Comparison of ENCODE assay signal across 2 cellular contexts in genomic region chr19:44904426-44904994, GRCh38.
TF ChIP-seq lines count a peak whose summit lies in the region.

No MANE protein-coding gene starts in this region.

TF ChIP-seq in WTC11, 78 proteins besides CTCF, POLR2A, EP300 and RAD21 (continued from another document and continues in another):
- TF ChIP-seq SOX15 (CRISPR knock-in tag; IDR thresholded peaks at IDR 0.05) (no peak), ATF2 (CRISPR knock-in tag; IDR thresholded peaks at IDR 0.05; ENCODE audit: borderline replicate concordance, low read depth) (no peak), MYBL2 (CRISPR knock-in tag; IDR thresholded peaks at IDR 0.05) (no peak), ZNF416 (CRISPR knock-in tag; IDR thresholded peaks at IDR 0.05) (no peak), GABPB1 (CRISPR knock-in tag; IDR thresholded peaks at IDR 0.05) (0 out of 2 replicates have a peak, but pooled peaks have one; percentile 11), MLX (CRISPR knock-in tag; IDR thresholded peaks at IDR 0.05) (no peak), JAZF1 (CRISPR knock-in tag; IDR thresholded peaks at IDR 0.05) (no peak), ELF4 (CRISPR knock-in tag; IDR thresholded peaks at IDR 0.05; ENCODE audit: low read depth) (no peak), PRRX2 (CRISPR knock-in tag; IDR thresholded peaks at IDR 0.05) (no peak), ZNF121 (CRISPR knock-in tag; IDR thresholded peaks at IDR 0.05) (no peak)
- TF ChIP-seq, protein P1, sequence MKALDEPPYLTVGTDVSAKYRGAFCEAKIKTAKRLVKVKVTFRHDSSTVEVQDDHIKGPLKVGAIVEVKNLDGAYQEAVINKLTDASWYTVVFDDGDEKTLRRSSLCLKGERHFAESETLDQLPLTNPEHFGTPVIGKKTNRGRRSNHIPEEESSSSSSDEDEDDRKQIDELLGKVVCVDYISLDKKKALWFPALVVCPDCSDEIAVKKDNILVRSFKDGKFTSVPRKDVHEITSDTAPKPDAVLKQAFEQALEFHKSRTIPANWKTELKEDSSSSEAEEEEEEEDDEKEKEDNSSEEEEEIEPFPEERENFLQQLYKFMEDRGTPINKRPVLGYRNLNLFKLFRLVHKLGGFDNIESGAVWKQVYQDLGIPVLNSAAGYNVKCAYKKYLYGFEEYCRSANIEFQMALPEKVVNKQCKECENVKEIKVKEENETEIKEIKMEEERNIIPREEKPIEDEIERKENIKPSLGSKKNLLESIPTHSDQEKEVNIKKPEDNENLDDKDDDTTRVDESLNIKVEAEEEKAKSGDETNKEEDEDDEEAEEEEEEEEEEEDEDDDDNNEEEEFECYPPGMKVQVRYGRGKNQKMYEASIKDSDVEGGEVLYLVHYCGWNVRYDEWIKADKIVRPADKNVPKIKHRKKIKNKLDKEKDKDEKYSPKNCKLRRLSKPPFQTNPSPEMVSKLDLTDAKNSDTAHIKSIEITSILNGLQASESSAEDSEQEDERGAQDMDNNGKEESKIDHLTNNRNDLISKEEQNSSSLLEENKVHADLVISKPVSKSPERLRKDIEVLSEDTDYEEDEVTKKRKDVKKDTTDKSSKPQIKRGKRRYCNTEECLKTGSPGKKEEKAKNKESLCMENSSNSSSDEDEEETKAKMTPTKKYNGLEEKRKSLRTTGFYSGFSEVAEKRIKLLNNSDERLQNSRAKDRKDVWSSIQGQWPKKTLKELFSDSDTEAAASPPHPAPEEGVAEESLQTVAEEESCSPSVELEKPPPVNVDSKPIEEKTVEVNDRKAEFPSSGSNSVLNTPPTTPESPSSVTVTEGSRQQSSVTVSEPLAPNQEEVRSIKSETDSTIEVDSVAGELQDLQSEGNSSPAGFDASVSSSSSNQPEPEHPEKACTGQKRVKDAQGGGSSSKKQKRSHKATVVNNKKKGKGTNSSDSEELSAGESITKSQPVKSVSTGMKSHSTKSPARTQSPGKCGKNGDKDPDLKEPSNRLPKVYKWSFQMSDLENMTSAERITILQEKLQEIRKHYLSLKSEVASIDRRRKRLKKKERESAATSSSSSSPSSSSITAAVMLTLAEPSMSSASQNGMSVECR (CRISPR knock-in tag; IDR thresholded peaks at IDR 0.05; ENCODE audit: borderline replicate concordance): no peak
- TF ChIP-seq, protein P2, sequence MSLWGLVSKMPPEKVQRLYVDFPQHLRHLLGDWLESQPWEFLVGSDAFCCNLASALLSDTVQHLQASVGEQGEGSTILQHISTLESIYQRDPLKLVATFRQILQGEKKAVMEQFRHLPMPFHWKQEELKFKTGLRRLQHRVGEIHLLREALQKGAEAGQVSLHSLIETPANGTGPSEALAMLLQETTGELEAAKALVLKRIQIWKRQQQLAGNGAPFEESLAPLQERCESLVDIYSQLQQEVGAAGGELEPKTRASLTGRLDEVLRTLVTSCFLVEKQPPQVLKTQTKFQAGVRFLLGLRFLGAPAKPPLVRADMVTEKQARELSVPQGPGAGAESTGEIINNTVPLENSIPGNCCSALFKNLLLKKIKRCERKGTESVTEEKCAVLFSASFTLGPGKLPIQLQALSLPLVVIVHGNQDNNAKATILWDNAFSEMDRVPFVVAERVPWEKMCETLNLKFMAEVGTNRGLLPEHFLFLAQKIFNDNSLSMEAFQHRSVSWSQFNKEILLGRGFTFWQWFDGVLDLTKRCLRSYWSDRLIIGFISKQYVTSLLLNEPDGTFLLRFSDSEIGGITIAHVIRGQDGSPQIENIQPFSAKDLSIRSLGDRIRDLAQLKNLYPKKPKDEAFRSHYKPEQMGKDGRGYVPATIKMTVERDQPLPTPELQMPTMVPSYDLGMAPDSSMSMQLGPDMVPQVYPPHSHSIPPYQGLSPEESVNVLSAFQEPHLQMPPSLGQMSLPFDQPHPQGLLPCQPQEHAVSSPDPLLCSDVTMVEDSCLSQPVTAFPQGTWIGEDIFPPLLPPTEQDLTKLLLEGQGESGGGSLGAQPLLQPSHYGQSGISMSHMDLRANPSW (CRISPR knock-in tag; conservative IDR thresholded peaks at IDR 0.05; ENCODE audit: low read depth): no peak

TF ChIP-seq in HepG2, 621 proteins besides CTCF, POLR2A, EP300 and RAD21 (continued from another document and continues in another):
- TF ChIP-seq ZBTB40 (IDR thresholded peaks at IDR 0.05): no peak
- 0 out of 2 replicates have a peak, but pooled peaks have one; percentile 2 for TF ChIP-seq ZBTB40 (CRISPR knock-in tag; IDR thresholded peaks at IDR 0.05)
- TF ChIP-seq, protein P3, sequence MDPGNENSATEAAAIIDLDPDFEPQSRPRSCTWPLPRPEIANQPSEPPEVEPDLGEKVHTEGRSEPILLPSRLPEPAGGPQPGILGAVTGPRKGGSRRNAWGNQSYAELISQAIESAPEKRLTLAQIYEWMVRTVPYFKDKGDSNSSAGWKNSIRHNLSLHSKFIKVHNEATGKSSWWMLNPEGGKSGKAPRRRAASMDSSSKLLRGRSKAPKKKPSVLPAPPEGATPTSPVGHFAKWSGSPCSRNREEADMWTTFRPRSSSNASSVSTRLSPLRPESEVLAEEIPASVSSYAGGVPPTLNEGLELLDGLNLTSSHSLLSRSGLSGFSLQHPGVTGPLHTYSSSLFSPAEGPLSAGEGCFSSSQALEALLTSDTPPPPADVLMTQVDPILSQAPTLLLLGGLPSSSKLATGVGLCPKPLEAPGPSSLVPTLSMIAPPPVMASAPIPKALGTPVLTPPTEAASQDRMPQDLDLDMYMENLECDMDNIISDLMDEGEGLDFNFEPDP (CRISPR knock-in tag; conservative IDR thresholded peaks at IDR 0.05): no peak
- TF ChIP-seq MIER2 (CRISPR knock-in tag; IDR thresholded peaks at IDR 0.05): 0 out of 2 replicates have a peak, but pooled peaks have one; percentile 16
- no peak for TF ChIP-seq ZNF329 (CRISPR knock-in tag; IDR thresholded peaks at IDR 0.05; ENCODE audit: low read depth)
- no peak; the same call in 1 of the 2 replicates for TF ChIP-seq IKZF5 (CRISPR knock-in tag; IDR thresholded peaks at IDR 0.05)
- TF ChIP-seq POLR2G (IDR thresholded peaks at IDR 0.05; ENCODE audit: low read depth, low read length): peak; percentile 16; the same call in 1 of the 2 replicates
- no peak for TF ChIP-seq RBM39 (IDR thresholded peaks at IDR 0.05; ENCODE audit: low read depth, low read length, poor library complexity, severe bottlenecking)
- TF ChIP-seq SIX4 (CRISPR knock-in tag; IDR thresholded peaks at IDR 0.05): no peak
- no peak for TF ChIP-seq ZNF766 (CRISPR knock-in tag; IDR thresholded peaks at IDR 0.05; ENCODE audit: borderline replicate concordance)
- TF ChIP-seq BORCS8-MEF2B (CRISPR knock-in tag; IDR thresholded peaks at IDR 0.05): peak; percentile 18; the same call in 1 of the 2 replicates
- no peak for TF ChIP-seq ETV6 (CRISPR knock-in tag; conservative IDR thresholded peaks at IDR 0.05)
- TF ChIP-seq ZNF572 (CRISPR knock-in tag; IDR thresholded peaks at IDR 0.05): 0 out of 2 replicates have a peak, but pooled peaks have one; percentile 11
- no peak for TF ChIP-seq ZNF570 (CRISPR knock-in tag; IDR thresholded peaks at IDR 0.05; ENCODE audit: borderline replicate concordance)
- peak; percentile 13 for TF ChIP-seq RBM22 (optimal IDR thresholded peaks at IDR 0.05; ENCODE audit: low read length)
- no peak for TF ChIP-seq IKZF1 (IDR thresholded peaks at IDR 0.05)
- TF ChIP-seq KDM1A (CRISPR knock-in tag; IDR thresholded peaks at IDR 0.05): peak; percentile 73; the same call in 1 of the 2 replicates
- no peak for TF ChIP-seq NBN (conservative IDR thresholded peaks at IDR 0.05)
- TF ChIP-seq POLR2AphosphoS5 (IDR thresholded peaks at IDR 0.05; ENCODE audit: low read depth, low read length): peak; percentile 38; the same call in 1 of the 2 replicates
- no peak for TF ChIP-seq MAFG (CRISPR knock-in tag; IDR thresholded peaks at IDR 0.05)
- 0 out of 2 replicates have a peak, but pooled peaks have one; percentile 25 for TF ChIP-seq ZBTB2 (CRISPR knock-in tag; IDR thresholded peaks at IDR 0.05; ENCODE audit: low read depth)
- TF ChIP-seq, protein P4, sequence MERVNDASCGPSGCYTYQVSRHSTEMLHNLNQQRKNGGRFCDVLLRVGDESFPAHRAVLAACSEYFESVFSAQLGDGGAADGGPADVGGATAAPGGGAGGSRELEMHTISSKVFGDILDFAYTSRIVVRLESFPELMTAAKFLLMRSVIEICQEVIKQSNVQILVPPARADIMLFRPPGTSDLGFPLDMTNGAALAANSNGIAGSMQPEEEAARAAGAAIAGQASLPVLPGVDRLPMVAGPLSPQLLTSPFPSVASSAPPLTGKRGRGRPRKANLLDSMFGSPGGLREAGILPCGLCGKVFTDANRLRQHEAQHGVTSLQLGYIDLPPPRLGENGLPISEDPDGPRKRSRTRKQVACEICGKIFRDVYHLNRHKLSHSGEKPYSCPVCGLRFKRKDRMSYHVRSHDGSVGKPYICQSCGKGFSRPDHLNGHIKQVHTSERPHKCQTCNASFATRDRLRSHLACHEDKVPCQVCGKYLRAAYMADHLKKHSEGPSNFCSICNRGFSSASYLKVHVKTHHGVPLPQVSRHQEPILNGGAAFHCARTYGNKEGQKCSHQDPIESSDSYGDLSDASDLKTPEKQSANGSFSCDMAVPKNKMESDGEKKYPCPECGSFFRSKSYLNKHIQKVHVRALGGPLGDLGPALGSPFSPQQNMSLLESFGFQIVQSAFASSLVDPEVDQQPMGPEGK (CRISPR knock-in tag; IDR thresholded peaks at IDR 0.05): 0 out of 2 replicates have a peak, but pooled peaks have one; percentile 23
